Comparison of ENCODE assay signal across 13 cellular contexts in the genomic region with DNA sequence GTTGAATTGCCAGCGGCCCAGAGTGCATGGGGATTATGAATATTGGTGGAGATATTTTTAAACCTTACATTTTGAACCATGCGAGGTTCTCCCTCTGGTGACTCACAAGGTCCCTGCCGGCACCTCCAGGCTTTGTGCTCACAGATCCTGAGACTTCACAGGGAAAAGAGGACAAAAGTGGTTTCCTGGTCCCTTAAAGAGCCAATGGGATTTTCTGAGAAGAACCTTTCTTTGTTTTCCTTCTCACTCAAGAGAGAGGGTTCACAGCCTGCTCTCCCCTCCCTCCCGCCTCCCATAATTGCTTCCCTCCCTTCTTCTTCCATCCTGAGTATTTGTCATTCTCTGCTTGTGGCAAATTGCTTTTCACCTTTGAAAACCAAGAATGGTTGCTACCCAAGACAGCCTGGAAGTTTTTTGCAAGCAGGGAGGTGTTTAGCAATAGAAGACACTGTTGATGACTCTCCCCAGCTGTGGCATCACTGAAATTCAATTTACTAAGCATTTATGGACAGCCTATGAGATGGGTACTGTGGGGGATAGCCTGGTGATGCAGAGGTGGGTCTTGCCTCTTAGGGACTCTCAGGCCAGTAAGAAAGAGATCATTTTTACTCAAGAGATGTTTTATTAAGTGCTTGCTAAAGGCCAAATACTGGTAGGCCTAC.
DNase-seq lines count a peak whose midpoint lies in the region; ATAC-seq and TF ChIP-seq lines count a peak whose summit lies in the region.
"Had no signal": no experiment of that assay in that cellular context is flagged by ENCODE, and none has a peak within 500 bp of the region (broad histone marks: within the 10 kb centered on the region; RNA-seq: fewer than 3 reads in every experiment).

No MANE protein-coding gene starts in this region.

- TF ChIP-seq POLR2A in breast epithelium (IDR thresholded peaks at IDR 0.05) = no peak
- no peak for TF ChIP-seq POLR2A in spleen (IDR thresholded peaks at IDR 0.05)

- H3K79me2 ChIP-seq in ACC112 (ENCODE audit: control insufficient read depth, insufficient read depth, low read length, unreplicated experiment) = no peaks in the 10 kb centered on the region

- H3K27ac Mint-ChIP-seq in nephron = peak overlapping the region; percentile 72 to 86 (median 81)

- H3K4me3 ChIP-seq in ACC112 (ENCODE audit: low read depth, low read length) (no peak overlapping the region), breast epithelium (no peak overlapping the region), spleen (no peak overlapping the region)
- H3K4me3 ChIP-seq: vagina had no signal

- no peaks in the 10 kb centered on the region for H3K36me3 Mint-ChIP-seq in nephron (ENCODE audit: low read depth)
- H3K36me3 Mint-ChIP-seq: activated naive CD4-positive, alpha-beta T cell treated with anti-CD3 and anti-CD28 coated beads, Interleukin-2, amount 50 U/mL, for 24 hours had no signal

- H3K27me3 ChIP-seq in ACC112 (ENCODE audit: insufficient read depth, low read length) (no peaks in the 10 kb centered on the region), breast epithelium (no peaks in the 10 kb centered on the region), spleen (replicated peaks in 1 of 7) (peaks cover 0 to 18% (median 0%) of the 10 kb centered on the region in 7 donors)
- H3K27me3 ChIP-seq: vagina had no signal

- H3K27ac ChIP-seq in ACC112 (ENCODE audit: low read depth, low read length) (peak overlapping the region; percentile 3; the same call in 1 of the 2 replicates), breast epithelium (peak overlapping the region; percentile 54 to 79), spleen (no peak overlapping the region)
- H3K27ac ChIP-seq: vagina had no signal

- intact Hi-C loops in breast epithelium (cut with DNase I; ENCODE audit: low total_unique reads) (no loop called here), spleen (cut with DNase I; ENCODE audit: low total_unique reads) (no loop called here)

- no peak for ATAC-seq in HG03342 (IDR thresholded peaks at IDR 0.05; ENCODE audit: unreplicated experiment)

- DNase-seq in HT1080 (ENCODE audit: low read depth) (peak; percentile 46), breast epithelium (ENCODE audit: low spot score in 2 of 2) (peak in 1 of 2 donors; percentile 17), spleen (no peak), hippocampal formation (lab: John Stamatoyannopoulos, UW) (no peak), NCI-H1694 (lab: John Stamatoyannopoulos, UW) (no peak)
- DNase-seq: foreskin fibroblast, NCI-H510A treated with DMSO at 0.1 percent for 48 hours had no signal

- WGBS in spleen, 5 donors = 81 to 96% (median 85%) methylated on average over 4 of the region's 4 CpGs

- H3K9me3 ChIP-seq in breast epithelium (no peaks in the 10 kb centered on the region), spleen (no peaks in the 10 kb centered on the region)
- H3K9me3 ChIP-seq: vagina had no signal

- peaks cover 82% of the 10 kb centered on the region for H3K4me1 Mint-ChIP-seq in nephron

- peaks cover 50% of the 10 kb centered on the region for H3K4me1 ChIP-seq in ACC112 (ENCODE audit: control insufficient read depth, insufficient read depth, low read length, unreplicated experiment)
- H3K4me1 ChIP-seq in breast epithelium = peaks cover 36 to 44% of the 10 kb centered on the region in 2 donors
- H3K4me1 ChIP-seq in spleen = peaks cover 10 to 90% (median 56%) of the 10 kb centered on the region in 6 donors

- peaks cover 42% of the 10 kb centered on the region for H3K27me3 Mint-ChIP-seq in nephron (ENCODE audit: low read depth)
- H3K27me3 Mint-ChIP-seq: activated naive CD4-positive, alpha-beta T cell treated with anti-CD3 and anti-CD28 coated beads, Interleukin-2, amount 50 U/mL, for 24 hours had no signal

- H2AFZ ChIP-seq in ACC112 (ENCODE audit: low read length, unreplicated experiment) = no peak overlapping the region

- H3K36me3 ChIP-seq in ACC112 (ENCODE audit: insufficient read depth, low read length) = no peaks in the 10 kb centered on the region
- H3K36me3 ChIP-seq in breast epithelium = no peaks in the 10 kb centered on the region
- H3K36me3 ChIP-seq in spleen = no peaks in the 10 kb centered on the region
- H3K36me3 ChIP-seq: vagina had no signal

- H3K4me3 Mint-ChIP-seq in nephron = peak overlapping the region in 2 of 3 experiments; percentile 2 to 22
- H3K4me3 Mint-ChIP-seq: activated naive CD4-positive, alpha-beta T cell treated with anti-CD3 and anti-CD28 coated beads, Interleukin-2, amount 50 U/mL, for 24 hours had no signal

- H3K9me3 Mint-ChIP-seq in nephron = no peaks in the 10 kb centered on the region
- H3K9me3 Mint-ChIP-seq: activated naive CD4-positive, alpha-beta T cell treated with anti-CD3 and anti-CD28 coated beads, Interleukin-2, amount 50 U/mL, for 24 hours; IgD-negative memory B cell had no signal

- TF ChIP-seq CTCF in breast epithelium (IDR thresholded peaks at IDR 0.05) (no peak), nephron (IDR thresholded peaks at IDR 0.05; ENCODE audit: unreplicated experiment in 3 of 3) (no peak), spleen (IDR thresholded peaks at IDR 0.05 in 8 of 11, conservative IDR thresholded peaks at IDR 0.05 in 3 of 11) (no peak)

Comparison
In these comparisons a context has a peak if more than half of its experiments do, and no peak if none do; other contexts are left out.
1. H3K27ac ChIP-seq: peak in ACC112 (single experiment) and breast epithelium (2 of 2); none in spleen (0 of 8).